In genomic region chr15:68580026-68580882, GRCh38 we compare ENCODE assay signal across 1 cellular context.
TF ChIP-seq lines count a peak whose summit lies in the region.

No MANE protein-coding gene starts in this region.

TF ChIP-seq in HepG2, 621 proteins besides CTCF, POLR2A, EP300 and RAD21 (continued from another document):
- TF ChIP-seq ZBTB10 (CRISPR knock-in tag; IDR thresholded peaks at IDR 0.05; ENCODE audit: borderline replicate concordance) = no peak
- TF ChIP-seq CREM (IDR thresholded peaks at IDR 0.05) = no peak
- no peak for TF ChIP-seq CREM (CRISPR knock-in tag; IDR thresholded peaks at IDR 0.05)
- TF ChIP-seq ZNF547 (CRISPR knock-in tag; IDR thresholded peaks at IDR 0.05) = no peak
- TF ChIP-seq ZNF33B (CRISPR knock-in tag; IDR thresholded peaks at IDR 0.05) = no peak
- no peak for TF ChIP-seq ONECUT2 (CRISPR knock-in tag; IDR thresholded peaks at IDR 0.05)
- TF ChIP-seq ZNF124 (CRISPR knock-in tag; IDR thresholded peaks at IDR 0.05) = no peak
- no peak for TF ChIP-seq MNT (IDR thresholded peaks at IDR 0.05)
- TF ChIP-seq MXD3 (CRISPR knock-in tag; IDR thresholded peaks at IDR 0.05) = no peak
